In the genomic region with DNA sequence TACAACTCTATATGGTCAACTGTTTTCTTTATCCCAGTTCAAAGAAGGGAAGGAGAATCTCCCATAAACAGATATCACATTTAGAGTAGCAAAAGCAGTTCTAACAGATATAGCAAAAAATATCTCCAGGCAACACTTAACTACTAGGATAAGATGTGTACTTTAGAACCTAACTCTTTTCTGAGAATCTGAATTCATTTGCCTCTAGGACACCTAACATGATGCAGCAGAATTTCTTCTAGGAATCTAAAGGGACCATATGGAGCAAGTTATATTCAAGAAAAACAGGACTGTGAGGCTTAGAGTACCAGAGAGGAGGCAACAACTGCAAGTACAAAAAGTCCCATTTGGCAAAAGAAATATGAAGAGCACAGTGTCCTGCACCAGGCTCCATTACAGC, we compare ENCODE assay signal across 9 cellular contexts.
"Had no signal": no experiment of that assay in that cellular context is flagged by ENCODE, and none has a peak within 500 bp of the region (broad histone marks: within the 10 kb centered on the region; RNA-seq: fewer than 3 reads in every experiment).

No MANE protein-coding gene starts in this region.

- H3K9ac ChIP-seq: KMS-11 had no signal

- H3K4me1 Mint-ChIP-seq: IgD-negative memory B cell had no signal

- H3K27ac Mint-ChIP-seq: IgD-negative memory B cell had no signal

- H3K4me3 Mint-ChIP-seq: IgD-negative memory B cell had no signal

- DNase-seq: IMR-90, Karpas-422, KBM-7, KG1 had no signal

- FAIRE-seq: HepG2, HTR-8/SVneo had no signal

- ATAC-seq: HepG2 had no signal

- H3K4me2 ChIP-seq: KMS-11 had no signal

- H3K27ac ChIP-seq: HL-60, KMS-11 had no signal

- H3K36me3 Mint-ChIP-seq: IgD-negative memory B cell had no signal
